Comparison of ENCODE assay signal across 12 cellular contexts in the genomic region with DNA sequence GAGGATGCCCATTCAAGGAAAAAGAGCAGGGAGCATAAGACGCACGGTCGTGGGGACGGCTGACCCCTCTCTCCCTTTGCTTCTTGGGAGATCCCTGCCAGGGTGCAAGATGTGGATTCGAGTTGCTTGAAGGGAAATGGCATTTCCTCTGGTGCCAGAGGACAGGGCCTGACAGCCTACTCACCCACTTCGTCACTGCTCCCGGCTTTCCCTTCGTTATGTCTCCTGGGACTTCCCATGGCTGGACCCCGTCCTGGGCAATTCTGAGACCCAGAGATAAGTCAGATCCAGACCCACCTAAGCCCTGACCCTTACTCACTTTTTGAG. TPM values are rescaled to one million over a fixed set of nuclear protein-coding genes. Genes with fewer than 3 reads are reported as not detected.
A peak's percentile ranks its signal among the peaks of the same experiment; 100 is the strongest.
DNase-seq lines count a peak whose midpoint lies in the region; ATAC-seq and TF ChIP-seq lines count a peak whose summit lies in the region.
"Had no signal": no experiment of that assay in that cellular context is flagged by ENCODE, and none has a peak within 500 bp of the region (broad histone marks: within the 10 kb centered on the region; RNA-seq: fewer than 3 reads in every experiment).

No MANE protein-coding gene starts in this region.

- no peak overlapping the region for H3K4ac ChIP-seq in H9 (ENCODE audit: low read depth, low read length)

- H3K4me2 ChIP-seq in H9 (ENCODE audit: insufficient read depth, insufficient read length, low read length): peak overlapping the region; percentile 78
- peak overlapping the region; percentile 79 for H3K4me2 ChIP-seq in hepatocyte

- TF ChIP-seq POLR2A in stomach (IDR thresholded peaks at IDR 0.05): no peak

- H2BK15ac ChIP-seq in H9 (ENCODE audit: low read depth, low read length): no peak overlapping the region

- H3K36me3 ChIP-seq in hepatocyte (replicated peaks; ENCODE audit: insufficient read depth, low read depth) (peaks cover 8% of the 10 kb centered on the region), stomach (peaks cover 39 to 60% (median 54%) of the 10 kb centered on the region in 4 donors)

- H4K8ac ChIP-seq in H9 (replicated peaks; ENCODE audit: insufficient read length, low read depth, low read length): no peak overlapping the region

- no peak overlapping the region for H3K23ac ChIP-seq in H9 (ENCODE audit: insufficient read length, low read depth, low read length)

- H4K91ac ChIP-seq in H9 (ENCODE audit: insufficient read length, low read depth, low read length): no peak overlapping the region

- H3K79me2 ChIP-seq in H9 (ENCODE audit: insufficient read depth, low read length) (no peaks in the 10 kb centered on the region; the same call in 1 of the 2 replicates), hepatocyte (peaks cover 41% of the 10 kb centered on the region)

- no peak overlapping the region for H2BK5ac ChIP-seq in H9 (ENCODE audit: insufficient read length, low read length)

- H2AK5ac ChIP-seq in H9 (ENCODE audit: insufficient read length, low read length): no peak overlapping the region

- H3K9me3 Mint-ChIP-seq in H9: no peaks in the 10 kb centered on the region
- no peaks in the 10 kb centered on the region for H3K9me3 Mint-ChIP-seq in type B pancreatic cell
- H3K9me3 Mint-ChIP-seq: neural crest cell had no signal

- peaks cover 11% of the 10 kb centered on the region for H3K23me2 ChIP-seq in H9 (ENCODE audit: insufficient read length, low read depth, low read length, poor library complexity, severe bottlenecking)

- H3K4me3 ChIP-seq in hepatocyte (peak overlapping the region; percentile 75), stomach (peak overlapping the region; percentile 73 to 100 (median 92))

- no peak overlapping the region for H2BK12ac ChIP-seq in H9 (ENCODE audit: insufficient read length, low read depth, low read length)

- intact Hi-C loops in stomach (cut with DNase I; ENCODE audit: low total_unique reads): no loop called here

- H4K20me1 ChIP-seq in H9 (ENCODE audit: control insufficient read depth, insufficient read depth, insufficient read length): no peaks in the 10 kb centered on the region
- no peaks in the 10 kb centered on the region for H4K20me1 ChIP-seq in hepatocyte (ENCODE audit: insufficient read depth, poor library complexity, severe bottlenecking)

- H3K9ac ChIP-seq in H9 (ENCODE audit: extremely low read depth, insufficient read length, low read length): peak overlapping the region; percentile 88

- H3K27ac Mint-ChIP-seq in H9 (peak overlapping the region in 2 of 3 experiments; percentile 81 to 99; a peak in 4 of 7 replicates), type B pancreatic cell (no peak overlapping the region)

- no peak overlapping the region for H2AFZ ChIP-seq in H9 (ENCODE audit: low read length)
- no peak overlapping the region for H2AFZ ChIP-seq in hepatocyte

- no CpG with 5 or more reads among the region's 9 CpGs for WGBS in H9 (ENCODE audit: extremely low coverage, insufficient read length, low lambda C conversion rate)
- WGBS in hepatocyte (ENCODE audit: low lambda C conversion rate, missing lambda C conversion rate): 85% methylated on average over 9 of the region's 9 CpGs
- WGBS in stomach, 5 donors: 88 to 90% (median 89%) methylated on average over 9 of the region's 9 CpGs

- TF ChIP-seq CTCF in H9 (conservative IDR thresholded peaks at IDR 0.05) (no peak), VCaP (conservative IDR thresholded peaks at IDR 0.05) (no peak), hepatocyte (IDR thresholded peaks at IDR 0.05; ENCODE audit: poor library complexity) (no peak), stomach (IDR thresholded peaks at IDR 0.05) (no peak), type B pancreatic cell (conservative IDR thresholded peaks at IDR 0.05) (no peak)

- H3K79me1 ChIP-seq in H9 (ENCODE audit: insufficient read depth, low read depth, low read length, poor library complexity, severe bottlenecking): no peaks in the 10 kb centered on the region

- H3K4me1 ChIP-seq in H9 (ENCODE audit: insufficient read depth, low read length): no peaks in the 10 kb centered on the region
- peaks cover 10% of the 10 kb centered on the region for H3K4me1 ChIP-seq in hepatocyte (ENCODE audit: insufficient read depth)
- H3K4me1 ChIP-seq in stomach: peaks cover 23 to 39% (median 35%) of the 10 kb centered on the region in 4 donors

- H2BK120ac ChIP-seq in H9 (ENCODE audit: low read depth, low read length, poor library complexity, severe bottlenecking): no peak overlapping the region

- no peaks in the 10 kb centered on the region for H3K9me2 ChIP-seq in hepatocyte (replicated peaks; ENCODE audit: insufficient read depth)

- no peaks in the 10 kb centered on the region for H3K27me3 ChIP-seq in H9 (ENCODE audit: insufficient read depth, low read length)
- no peaks in the 10 kb centered on the region for H3K27me3 ChIP-seq in hepatocyte
- no peaks in the 10 kb centered on the region for H3K27me3 ChIP-seq in stomach

- H3K27me3 Mint-ChIP-seq in H9 (ENCODE audit: low read depth): no peaks in the 10 kb centered on the region
- H3K27me3 Mint-ChIP-seq in type B pancreatic cell: no peaks in the 10 kb centered on the region

- H3K9me3 ChIP-seq in H9 (ENCODE audit: control insufficient read depth, low read depth, low read length) (no peaks in the 10 kb centered on the region), hepatocyte (ENCODE audit: low read depth) (no peaks in the 10 kb centered on the region), stomach (no peaks in the 10 kb centered on the region)

- peaks cover 18 to 28% of the 10 kb centered on the region in 2 experiments for H3K4me1 Mint-ChIP-seq in H9
- peaks cover 4% of the 10 kb centered on the region for H3K4me1 Mint-ChIP-seq in type B pancreatic cell (ENCODE audit: unreplicated experiment)

- no peak for DNase-seq in H9
- DNase-seq in hepatocyte (ENCODE audit: low spot score): no peak
- no peak for DNase-seq in stomach
- no peak for DNase-seq in type B pancreatic cell (ENCODE audit: extremely low spot score, unreplicated experiment)
- no peak for DNase-seq in HK-2 (ENCODE audit: unreplicated experiment)
- DNase-seq: activated CD4-positive, alpha-beta T cell treated with anti-CD3 and anti-CD28 coated beads, Interleukin-2, amount 50 U/mL, for 4 hours; effector CD4-positive, alpha-beta T cell; NCI-H2227 treated with DMSO at 0.1 percent for 48 hours; stimulated activated naive CD8-positive, alpha-beta T cell treated with anti-CD3 and anti-CD28 coated beads, Interleukin-15, Interleukin-2, amounts not matched to agents 100 U/mL and 50 U/mL, for 24 hours had no signal

- H3K27ac ChIP-seq in H9 (ENCODE audit: insufficient read length, low read depth, low read length) (no peak overlapping the region), VCaP (peak overlapping the region; percentile 100), hepatocyte (peak overlapping the region; percentile 87), stomach (peak overlapping the region in 4 of 5 donors; percentile 98 to 100 (median 98))

- H3K36me3 Mint-ChIP-seq in H9 (ENCODE audit: insufficient read depth in 1 of 3, low read depth in 3 of 3) (peaks cover 42 to 50% (median 49%) of the 10 kb centered on the region in 3 experiments), type B pancreatic cell (peaks cover 17% of the 10 kb centered on the region)

- H3K56ac ChIP-seq in H9 (ENCODE audit: insufficient read length, low read depth, low read length): no peak overlapping the region

- no peak for TF ChIP-seq EP300 in stomach (IDR thresholded peaks at IDR 0.05)

- no peak overlapping the region for H3K4me3 Mint-ChIP-seq in H9
- no peak overlapping the region for H3K4me3 Mint-ChIP-seq in type B pancreatic cell

- no peak overlapping the region for H2BK20ac ChIP-seq in H9 (ENCODE audit: low read depth, low read length, poor library complexity, severe bottlenecking)

- ATAC-seq in HG02840 (IDR thresholded peaks at IDR 0.05; ENCODE audit: low FRiP score, unreplicated experiment): no peak
- ATAC-seq: stimulated activated naive CD8-positive, alpha-beta T cell treated with anti-CD3 and anti-CD28 coated beads, Interleukin-15, Interleukin-2, amounts not matched to agents 100 U/mL and 50 U/mL, for 24 hours had no signal

- H3K14ac ChIP-seq in H9 (ENCODE audit: insufficient read depth, low read length): no peak overlapping the region; the same call in 1 of the 2 replicates

- no peak overlapping the region for H4K5ac ChIP-seq in H9 (ENCODE audit: insufficient read length, low read depth, low read length)

- H3T11ph ChIP-seq in H9 (ENCODE audit: low read length): no peak overlapping the region

- H3K18ac ChIP-seq in H9 (ENCODE audit: insufficient read length, low read depth, low read length): no peak overlapping the region

RNA-seq across cellular contexts. Expression of a gene that starts 1.2 kb away (rescaled TPM):
- total RNA-seq in H9 (2021): 33.6 and 33.9 TPM in 2 replicates
- 10.7 and 13.4 TPM in 2 replicates for total RNA-seq in hepatocyte
- polyA plus RNA-seq in hepatocyte: 52.8 and 55.1 TPM in 2 replicates
- 10 to 100 TPM; 10.5 to 77.1 (median 42.4) TPM for total RNA-seq in stomach
- polyA plus RNA-seq in stomach: 10 to 100 TPM; 33.5 to 33.6 (median 33.6) TPM
- total RNA-seq in type B pancreatic cell (ENCODE audit: low replicate concordance): 33.9 and 45.9 TPM in 2 replicates

RNA-seq across cellular contexts. Expression of a gene that starts 1.6 kb away (rescaled TPM):
- 43.5 and 44.6 TPM in 2 replicates for total RNA-seq in H9 (2021)
- total RNA-seq in hepatocyte: 15.6 and 16.3 TPM in 2 replicates
- polyA plus RNA-seq in hepatocyte: 73.0 and 74.5 TPM in 2 replicates
- 10 to 100 TPM in 4 of 5 donors, 1 to 10 TPM in 1; 3.5 to 63.7 (median 10.7) TPM for total RNA-seq in stomach
- polyA plus RNA-seq in stomach: 10 to 100 TPM; 35.5 to 41.0 (median 38.3) TPM
- 35.8 and 40.1 TPM in 2 replicates for total RNA-seq in type B pancreatic cell (ENCODE audit: low replicate concordance)

RNA-seq across cellular contexts. Expression of a gene that starts 11.3 kb away (rescaled TPM):
- total RNA-seq in H9 (2021) (144 and 157 TPM in 2 replicates), hepatocyte (16.1 and 27.0 TPM in 2 replicates), stomach (100 to 1,000 TPM in 3 of 5 donors, 10 to 100 TPM in 2; 30.3 to 208 (median 115) TPM), type B pancreatic cell (ENCODE audit: low replicate concordance) (72.3 and 125 TPM in 2 replicates)
- polyA plus RNA-seq in hepatocyte (68.6 and 84.4 TPM in 2 replicates), stomach (10 to 100 TPM; 38.9 to 69.7 (median 39.7) TPM)

RNA-seq across cellular contexts. Expression of a gene that starts 18.0 kb away (rescaled TPM):
- total RNA-seq in H9 (2021) (0.29 and 0.61 TPM in 2 replicates), hepatocyte (0.12 and 0.60 TPM in 2 replicates), stomach (under 1 TPM in 3 of 5 donors, not detected in 2; 0.45 to 0.73 (median 0.58) TPM), type B pancreatic cell (ENCODE audit: low replicate concordance) (0.58 and 0.74 TPM in 2 replicates)
- polyA plus RNA-seq in hepatocyte (0.33 and 0.97 TPM in 2 replicates), stomach (1 to 10 TPM in 1 of 3 donors, under 1 TPM in 2; 0.56 to 1.1 (median 0.76) TPM)

RNA-seq across cellular contexts. Expression of a gene that starts 27.7 kb away (rescaled TPM):
- total RNA-seq in H9 (2021) (309 and 317 TPM in 2 replicates), hepatocyte (76.4 and 114 TPM in 2 replicates), stomach (100 to 1,000 TPM in 3 of 5 donors, 10 to 100 TPM in 2; 45.0 to 186 (median 102) TPM), type B pancreatic cell (ENCODE audit: low replicate concordance) (248 and 388 TPM in 2 replicates)
- polyA plus RNA-seq in hepatocyte (294 and 305 TPM in 2 replicates), stomach (100 to 1,000 TPM; 117 to 131 (median 118) TPM)
